ENCODE assay signal across 18 cellular contexts in the genomic region with DNA sequence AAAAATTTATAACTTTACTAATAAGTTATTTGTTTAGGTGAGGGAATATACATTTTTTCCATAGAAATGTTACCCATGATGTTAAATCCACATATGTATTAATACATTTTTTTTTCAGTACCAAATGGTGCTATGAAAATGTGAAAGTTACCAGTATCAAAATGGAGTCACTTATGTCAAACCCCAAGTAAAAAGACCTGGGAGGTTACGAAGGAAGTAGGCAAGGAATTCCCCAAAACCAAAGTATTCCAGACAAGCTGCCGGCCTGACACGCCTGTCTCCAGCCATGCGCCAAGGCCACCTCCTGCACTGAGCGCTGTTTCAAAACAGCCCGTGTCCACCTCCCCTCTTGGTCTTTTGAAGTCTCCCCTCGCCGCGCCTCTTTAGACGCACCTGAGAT. TPM values are rescaled to one million over a fixed set of nuclear protein-coding genes. Genes with fewer than 3 reads are reported as not detected.
DNase-seq lines count a peak whose midpoint lies in the region; ATAC-seq and TF ChIP-seq lines count a peak whose summit lies in the region.
"Had no signal": no experiment of that assay in that cellular context is flagged by ENCODE, and none has a peak within 500 bp of the region (broad histone marks: within the 10 kb centered on the region; RNA-seq: fewer than 3 reads in every experiment).

No MANE protein-coding gene starts in this region.

- peaks cover 3% of the 10 kb centered on the region for H3K9me3 Mint-ChIP-seq in activated naive CD4-positive, alpha-beta T cell treated with anti-CD3 and anti-CD28 coated beads, Interleukin-2, amount 10 ng/mL, durations not matched to agents 7 days and 5 days
- no peaks in the 10 kb centered on the region for H3K9me3 Mint-ChIP-seq in CD8-positive, alpha-beta memory T cell
- H3K9me3 Mint-ChIP-seq in dendritic cell treated with granulocyte-macrophage colony-stimulating factor and Interleukin-4, amounts not matched to agents 40 ng/mL and 50 ng/mL, for 4 days = no peaks in the 10 kb centered on the region
- no peaks in the 10 kb centered on the region for H3K9me3 Mint-ChIP-seq in osteocyte (ENCODE audit: unreplicated experiment)
- H3K9me3 Mint-ChIP-seq: HFFc6 had no signal

- H3K27ac ChIP-seq in CD8-positive, alpha-beta memory T cell (ENCODE audit: low read depth, low read length) = no peak overlapping the region
- H3K27ac ChIP-seq: BLaER1 had no signal

- POLR2A ChIA-PET in CD8-positive, alpha-beta memory T cell (lab: Charles Lee) = no interaction called here

- intact Hi-C loops in dendritic cell treated with granulocyte-macrophage colony-stimulating factor and Interleukin-4, amounts not matched to agents 40 ng/mL and 50 ng/mL, for 4 days (cut with micrococcal nuclease) = no loop called here

- no peak overlapping the region for H3K4me3 ChIP-seq in CD8-positive, alpha-beta memory T cell (ENCODE audit: low read length)
- H3K4me3 ChIP-seq: BLaER1 had no signal

- peaks cover 71% of the 10 kb centered on the region for H3K4me1 Mint-ChIP-seq in activated naive CD4-positive, alpha-beta T cell treated with anti-CD3 and anti-CD28 coated beads, Interleukin-2, amount 10 ng/mL, durations not matched to agents 7 days and 5 days
- H3K4me1 Mint-ChIP-seq in CD8-positive, alpha-beta memory T cell = peaks cover 72 to 92% (median 83%) of the 10 kb centered on the region in 3 donors
- H3K4me1 Mint-ChIP-seq in dendritic cell treated with granulocyte-macrophage colony-stimulating factor and Interleukin-4, amounts not matched to agents 40 ng/mL and 50 ng/mL, for 4 days (ENCODE audit: low read depth) = peaks cover 28% of the 10 kb centered on the region
- no peaks in the 10 kb centered on the region for H3K4me1 Mint-ChIP-seq in osteocyte (ENCODE audit: unreplicated experiment)

- no peak for DNase-seq in activated naive CD4-positive, alpha-beta T cell treated with anti-CD3 and anti-CD28 coated beads, Interleukin-2, amount 10 ng/mL, durations not matched to agents 7 days and 5 days
- DNase-seq in activated naive CD4-positive, alpha-beta T cell (lab: John Stamatoyannopoulos, UW) = no peak
- DNase-seq in CD8-positive, alpha-beta memory T cell = no peak
- DNase-seq in osteocyte (ENCODE audit: extremely low spot score, unreplicated experiment) = peak; percentile 51
- DNase-seq: DMS79 treated with DMSO at 0.1 percent for 48 hours, H7, HFFc6, NCI-H1417 treated with DMSO at 0.1 percent for 48 hours, NCI-H187 treated with DMSO at 0.1 percent for 48 hours, NCI-H226, NCI-H524, SHP77 had no signal

- H3K9me3 ChIP-seq in CD8-positive, alpha-beta memory T cell (ENCODE audit: low read length) = no peaks in the 10 kb centered on the region
- H3K9me3 ChIP-seq: BLaER1 had no signal

- CTCF ChIA-PET in activated naive CD4-positive, alpha-beta T cell treated with anti-CD3 and anti-CD28 coated beads, Interleukin-2, amount 10 ng/mL, durations not matched to agents 7 days and 5 days (lab: Charles Lee) = no interaction called here
- CTCF ChIA-PET in CD8-positive, alpha-beta memory T cell (lab: Charles Lee) = no interaction called here

- peaks cover 63% of the 10 kb centered on the region for H3K36me3 Mint-ChIP-seq in activated naive CD4-positive, alpha-beta T cell treated with anti-CD3 and anti-CD28 coated beads, Interleukin-2, amount 10 ng/mL, durations not matched to agents 7 days and 5 days
- peaks cover 4 to 30% (median 21%) of the 10 kb centered on the region in 3 donors for H3K36me3 Mint-ChIP-seq in CD8-positive, alpha-beta memory T cell
- H3K36me3 Mint-ChIP-seq in dendritic cell treated with granulocyte-macrophage colony-stimulating factor and Interleukin-4, amounts not matched to agents 40 ng/mL and 50 ng/mL, for 4 days (ENCODE audit: low read depth) = no peaks in the 10 kb centered on the region
- no peaks in the 10 kb centered on the region for H3K36me3 Mint-ChIP-seq in osteocyte (ENCODE audit: unreplicated experiment)

- no peaks in the 10 kb centered on the region for H3K27me3 ChIP-seq in CD8-positive, alpha-beta memory T cell (ENCODE audit: insufficient read depth, low read length, poor library complexity, severe bottlenecking)
- H3K27me3 ChIP-seq: BLaER1 had no signal

- H3K36me3 ChIP-seq in CD8-positive, alpha-beta memory T cell (ENCODE audit: insufficient read depth, low read length) = no peaks in the 10 kb centered on the region

- peak overlapping the region; percentile 60 for H3K27ac Mint-ChIP-seq in activated naive CD4-positive, alpha-beta T cell treated with anti-CD3 and anti-CD28 coated beads, Interleukin-2, amount 10 ng/mL, durations not matched to agents 7 days and 5 days
- peak overlapping the region in 7 of 8 donors; percentile 28 to 77 (median 60) for H3K27ac Mint-ChIP-seq in CD8-positive, alpha-beta memory T cell
- peak overlapping the region; percentile 64 for H3K27ac Mint-ChIP-seq in dendritic cell treated with granulocyte-macrophage colony-stimulating factor and Interleukin-4, amounts not matched to agents 40 ng/mL and 50 ng/mL, for 4 days
- no peak overlapping the region for H3K27ac Mint-ChIP-seq in osteocyte (ENCODE audit: unreplicated experiment)
- H3K27ac Mint-ChIP-seq: HFFc6 had no signal

- no peak for TF ChIP-seq CTCF in osteocyte (IDR thresholded peaks at IDR 0.05)

- H3K4me3 Mint-ChIP-seq in activated naive CD4-positive, alpha-beta T cell treated with anti-CD3 and anti-CD28 coated beads, Interleukin-2, amount 10 ng/mL, durations not matched to agents 7 days and 5 days = no peak overlapping the region
- H3K4me3 Mint-ChIP-seq in CD8-positive, alpha-beta memory T cell = no peak overlapping the region
- no peak overlapping the region for H3K4me3 Mint-ChIP-seq in dendritic cell treated with granulocyte-macrophage colony-stimulating factor and Interleukin-4, amounts not matched to agents 40 ng/mL and 50 ng/mL, for 4 days
- no peak overlapping the region for H3K4me3 Mint-ChIP-seq in osteocyte (ENCODE audit: unreplicated experiment)
- H3K4me3 Mint-ChIP-seq: HFFc6 had no signal

- no peaks in the 10 kb centered on the region for H3K27me3 Mint-ChIP-seq in activated naive CD4-positive, alpha-beta T cell treated with anti-CD3 and anti-CD28 coated beads, Interleukin-2, amount 10 ng/mL, durations not matched to agents 7 days and 5 days
- H3K27me3 Mint-ChIP-seq in CD8-positive, alpha-beta memory T cell = no peaks in the 10 kb centered on the region
- no peaks in the 10 kb centered on the region for H3K27me3 Mint-ChIP-seq in dendritic cell treated with granulocyte-macrophage colony-stimulating factor and Interleukin-4, amounts not matched to agents 40 ng/mL and 50 ng/mL, for 4 days
- H3K27me3 Mint-ChIP-seq in osteocyte (ENCODE audit: unreplicated experiment) = peaks cover 7% of the 10 kb centered on the region

- ATAC-seq in HG02759 (IDR thresholded peaks at IDR 0.05; ENCODE audit: unreplicated experiment) (no peak), HG03432 (IDR thresholded peaks at IDR 0.05; ENCODE audit: unreplicated experiment) (no peak)

- peaks cover 68% of the 10 kb centered on the region for H3K4me1 ChIP-seq in CD8-positive, alpha-beta memory T cell (ENCODE audit: insufficient read depth, low read length)

RNA-seq across cellular contexts. Expression of gene PRKCQ, which starts 44.7 kb away (rescaled TPM):
- 10 to 100 TPM; 44.1 to 46.7 TPM for total RNA-seq in CD8-positive, alpha-beta memory T cell
- 55.3 TPM for polyA plus RNA-seq in CD8-positive, alpha-beta memory T cell
- 0.11 TPM in 1 of 2 replicates, not detected in the other for total RNA-seq in osteocyte
- total RNA-seq: A673, HFFc6, RPMI7951 had no signal

Comparison
In these comparisons a context has a peak if more than half of its experiments do, and no peak if none do; other contexts are left out.
1. RNA of gene PRKCQ, which starts 44.7 kb away (total RNA-seq): 44.1 to 46.7 TPM in CD8-positive, alpha-beta memory T cell; 0.11 TPM in osteocyte; every median in the first group is over 10 times any median in the second.